In the genomic region with DNA sequence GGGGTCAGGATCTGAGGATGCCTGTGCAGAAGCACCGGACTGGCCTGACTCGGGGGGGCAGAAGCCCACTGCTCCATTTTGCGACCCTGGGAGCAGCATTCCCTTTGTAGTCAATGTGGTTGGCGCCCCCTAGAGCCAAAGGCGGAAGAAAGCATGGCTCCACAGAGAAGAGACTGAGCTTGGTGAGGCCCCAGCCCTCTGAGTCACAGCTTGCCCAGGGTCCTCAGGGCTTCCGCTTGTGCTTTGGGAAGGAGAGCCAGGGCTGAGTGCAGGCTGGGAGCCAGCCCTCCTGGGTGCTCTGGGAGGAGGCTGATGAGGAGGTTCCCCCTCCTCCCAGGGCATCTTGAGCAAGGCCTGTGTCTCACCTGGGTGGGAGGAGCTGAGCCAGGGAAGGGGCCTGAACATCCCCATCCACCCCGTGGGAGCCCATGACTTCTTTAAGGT, we compare ENCODE assay signal across 1 cellular context.
TF ChIP-seq lines count a peak whose summit lies in the region.

No MANE protein-coding gene starts in this region.

TF ChIP-seq in GM12878, 131 proteins besides CTCF, POLR2A, EP300 and RAD21:
- TF ChIP-seq STAT3 (IDR thresholded peaks at IDR 0.05; ENCODE audit: low read depth, low read length) (no peak), SREBF1 (IDR thresholded peaks at IDR 0.05; ENCODE audit: low read length) (no peak), YY1 (IDR thresholded peaks at IDR 0.05; ENCODE audit: low read depth, low read length) (peak; percentile 57), POLR2AphosphoS5 (IDR thresholded peaks at IDR 0.05; ENCODE audit: low read length) (no peak), SMC3 (IDR thresholded peaks at IDR 0.05; ENCODE audit: borderline replicate concordance, low read length) (peak; percentile 15; the same call in 1 of the 2 replicates), CEBPB (IDR thresholded peaks at IDR 0.05; ENCODE audit: borderline replicate concordance in 1 of 2, low read depth in 2 of 2, low read length in 2 of 2) (no peak), HDGF (IDR thresholded peaks at IDR 0.05) (0 out of 2 replicates have a peak, but pooled peaks have one; percentile 34), EED (IDR thresholded peaks at IDR 0.05; ENCODE audit: low read depth) (peak; percentile 40; the same call in 1 of the 2 replicates), WRNIP1 (IDR thresholded peaks at IDR 0.05; ENCODE audit: borderline replicate concordance, low read depth, low read length) (no peak), RELA (IDR thresholded peaks at IDR 0.05; ENCODE audit: borderline replicate concordance, partially characterized antibody) (no peak), MTA2 (IDR thresholded peaks at IDR 0.05; ENCODE audit: low read depth) (no peak), FOXK2 (IDR thresholded peaks at IDR 0.05) (no peak), ZSCAN29 (IDR thresholded peaks at IDR 0.05) (no peak), MYC (IDR thresholded peaks at IDR 0.05; ENCODE audit: insufficient read depth, insufficient read length, insufficient replicate concordance, low read length, severe bottlenecking) (no peak), NBN (IDR thresholded peaks at IDR 0.05) (no peak), ZZZ3 (IDR thresholded peaks at IDR 0.05; ENCODE audit: control insufficient read depth, insufficient read length, low read depth) (no peak), IKZF1 (conservative IDR thresholded peaks at IDR 0.05) (0 out of 2 replicates have a peak, but pooled peaks have one; percentile 26)
- TF ChIP-seq, protein P1, sequence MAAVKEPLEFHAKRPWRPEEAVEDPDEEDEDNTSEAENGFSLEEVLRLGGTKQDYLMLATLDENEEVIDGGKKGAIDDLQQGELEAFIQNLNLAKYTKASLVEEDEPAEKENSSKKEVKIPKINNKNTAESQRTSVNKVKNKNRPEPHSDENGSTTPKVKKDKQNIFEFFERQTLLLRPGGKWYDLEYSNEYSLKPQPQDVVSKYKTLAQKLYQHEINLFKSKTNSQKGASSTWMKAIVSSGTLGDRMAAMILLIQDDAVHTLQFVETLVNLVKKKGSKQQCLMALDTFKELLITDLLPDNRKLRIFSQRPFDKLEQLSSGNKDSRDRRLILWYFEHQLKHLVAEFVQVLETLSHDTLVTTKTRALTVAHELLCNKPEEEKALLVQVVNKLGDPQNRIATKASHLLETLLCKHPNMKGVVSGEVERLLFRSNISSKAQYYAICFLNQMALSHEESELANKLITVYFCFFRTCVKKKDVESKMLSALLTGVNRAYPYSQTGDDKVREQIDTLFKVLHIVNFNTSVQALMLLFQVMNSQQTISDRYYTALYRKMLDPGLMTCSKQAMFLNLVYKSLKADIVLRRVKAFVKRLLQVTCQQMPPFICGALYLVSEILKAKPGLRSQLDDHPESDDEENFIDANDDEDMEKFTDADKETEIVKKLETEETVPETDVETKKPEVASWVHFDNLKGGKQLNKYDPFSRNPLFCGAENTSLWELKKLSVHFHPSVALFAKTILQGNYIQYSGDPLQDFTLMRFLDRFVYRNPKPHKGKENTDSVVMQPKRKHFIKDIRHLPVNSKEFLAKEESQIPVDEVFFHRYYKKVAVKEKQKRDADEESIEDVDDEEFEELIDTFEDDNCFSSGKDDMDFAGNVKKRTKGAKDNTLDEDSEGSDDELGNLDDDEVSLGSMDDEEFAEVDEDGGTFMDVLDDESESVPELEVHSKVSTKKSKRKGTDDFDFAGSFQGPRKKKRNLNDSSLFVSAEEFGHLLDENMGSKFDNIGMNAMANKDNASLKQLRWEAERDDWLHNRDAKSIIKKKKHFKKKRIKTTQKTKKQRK (IDR thresholded peaks at IDR 0.05; ENCODE audit: low read depth, low read length) = no peak
- TF ChIP-seq, protein P2, sequence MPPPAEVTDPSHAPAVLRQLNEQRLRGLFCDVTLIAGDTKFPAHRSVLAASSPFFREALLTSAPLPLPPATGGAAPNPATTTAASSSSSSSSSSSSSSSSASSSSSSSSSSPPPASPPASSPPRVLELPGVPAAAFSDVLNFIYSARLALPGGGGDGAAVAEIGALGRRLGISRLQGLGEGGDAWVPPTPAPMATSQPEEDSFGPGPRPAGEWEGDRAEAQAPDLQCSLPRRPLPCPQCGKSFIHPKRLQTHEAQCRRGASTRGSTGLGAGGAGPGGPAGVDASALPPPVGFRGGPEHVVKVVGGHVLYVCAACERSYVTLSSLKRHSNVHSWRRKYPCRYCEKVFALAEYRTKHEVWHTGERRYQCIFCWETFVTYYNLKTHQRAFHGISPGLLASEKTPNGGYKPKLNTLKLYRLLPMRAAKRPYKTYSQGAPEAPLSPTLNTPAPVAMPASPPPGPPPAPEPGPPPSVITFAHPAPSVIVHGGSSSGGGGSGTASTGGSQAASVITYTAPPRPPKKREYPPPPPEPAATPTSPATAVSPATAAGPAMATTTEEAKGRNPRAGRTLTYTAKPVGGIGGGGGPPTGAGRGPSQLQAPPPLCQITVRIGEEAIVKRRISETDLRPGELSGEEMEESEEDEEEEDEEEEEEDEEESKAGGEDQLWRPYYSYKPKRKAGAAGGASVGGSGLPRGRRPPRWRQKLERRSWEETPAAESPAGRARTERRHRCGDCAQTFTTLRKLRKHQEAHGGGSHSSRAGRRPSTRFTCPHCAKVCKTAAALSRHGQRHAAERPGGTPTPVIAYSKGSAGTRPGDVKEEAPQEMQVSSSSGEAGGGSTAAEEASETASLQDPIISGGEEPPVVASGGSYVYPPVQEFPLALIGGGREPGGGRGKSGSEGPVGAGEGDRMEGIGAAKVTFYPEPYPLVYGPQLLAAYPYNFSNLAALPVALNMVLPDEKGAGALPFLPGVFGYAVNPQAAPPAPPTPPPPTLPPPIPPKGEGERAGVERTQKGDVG (CRISPR knock-in tag; IDR thresholded peaks at IDR 0.05) = no peak
- TF ChIP-seq, protein P3, sequence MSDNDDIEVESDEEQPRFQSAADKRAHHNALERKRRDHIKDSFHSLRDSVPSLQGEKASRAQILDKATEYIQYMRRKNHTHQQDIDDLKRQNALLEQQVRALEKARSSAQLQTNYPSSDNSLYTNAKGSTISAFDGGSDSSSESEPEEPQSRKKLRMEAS (IDR thresholded peaks at IDR 0.05; ENCODE audit: low read depth, low read length) = no peak
